Comparison of ENCODE assay signal across 8 cellular contexts in the genomic region with DNA sequence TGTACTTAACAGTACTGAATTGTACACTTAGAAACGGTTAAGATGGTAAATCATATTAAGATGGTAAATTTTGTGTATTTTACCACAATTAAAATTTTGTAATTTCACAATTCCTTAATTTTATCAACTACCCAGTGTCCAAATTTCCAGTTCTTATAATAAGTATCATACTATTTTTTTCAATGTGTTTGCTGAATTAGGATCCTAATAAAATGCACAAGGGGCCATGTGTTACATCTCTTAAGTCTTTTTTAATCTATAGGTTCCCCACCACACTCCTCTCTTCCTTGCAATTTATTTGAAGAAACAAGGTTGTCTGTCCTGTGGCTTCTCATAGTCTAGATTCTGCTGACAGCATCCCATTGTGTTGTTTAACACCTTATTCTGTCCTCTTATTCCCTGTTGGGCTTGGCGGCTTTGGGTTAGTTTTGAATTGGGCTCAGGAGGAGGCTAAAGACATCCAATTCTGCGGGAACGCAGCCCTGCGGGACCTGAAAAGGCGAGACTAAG. TPM values are rescaled to one million over a fixed set of nuclear protein-coding genes. Genes with fewer than 3 reads are reported as not detected.
A peak's percentile ranks its signal among the peaks of the same experiment; 100 is the strongest.
DNase-seq lines count a peak whose midpoint lies in the region; ATAC-seq, FAIRE-seq and TF ChIP-seq lines count a peak whose summit lies in the region.

No MANE protein-coding gene starts in this region.

- TF ChIP-seq POLR2A in H1 (IDR thresholded peaks at IDR 0.05; ENCODE audit: control extremely low read depth in 1 of 2, low read depth in 2 of 2, low read length in 2 of 2), result no peak

- H3K4me1 ChIP-seq in Loucy (ENCODE audit: insufficient read depth, low read length, poor library complexity, severe bottlenecking) (peaks cover 17% of the 10 kb centered on the region), H1 (replicated peaks in 1 of 4; ENCODE audit: control insufficient read depth in 3 of 4, insufficient read depth in 4 of 4, low read length in 3 of 4) (no peaks in the 10 kb centered on the region), parathyroid adenoma (no peaks in the 10 kb centered on the region)

- H2BK120ac ChIP-seq in H1 (replicated peaks; ENCODE audit: low read depth, low read length), result peak overlapping the region; percentile 43

- H2BK12ac ChIP-seq in H1 (ENCODE audit: low read depth, low read length), result peak overlapping the region; percentile 92; the same call in 1 of the 2 replicates

- DNase-seq in AG04450 (ENCODE audit: low read depth, low spot score), result no peak
- DNase-seq in H1 (ENCODE audit: low read depth in 1 of 2, low spot score in 2 of 2), result no peak
- DNase-seq in Kasumi-1 (lab: John Stamatoyannopoulos, UW), result no peak
- no peak for DNase-seq in globus pallidus (ENCODE audit: low spot score)
- no peak for DNase-seq in cortex of kidney (lab: John Stamatoyannopoulos, UW)

- H3K23ac ChIP-seq in H1 (ENCODE audit: insufficient read length), result no peak overlapping the region

- H3K9ac ChIP-seq in Loucy (ENCODE audit: low read depth, low read length, poor library complexity, severe bottlenecking) (peak overlapping the region; percentile 84), H1 (replicated peaks in 1 of 4; ENCODE audit: extremely low read depth in 1 of 4, low read depth in 3 of 4, low read length in 3 of 4) (peak overlapping the region; percentile 83 to 97 (median 92)), parathyroid adenoma (peak overlapping the region; percentile 84)

- H3K27me3 ChIP-seq in AG04450 (ENCODE audit: control insufficient read depth, insufficient read depth, low read length), result no peaks in the 10 kb centered on the region
- no peaks in the 10 kb centered on the region for H3K27me3 ChIP-seq in Loucy (ENCODE audit: insufficient read depth, low read length, poor library complexity, severe bottlenecking)
- H3K27me3 ChIP-seq in H1 (replicated peaks in 1 of 4; ENCODE audit: control insufficient read depth in 3 of 4, extremely low read depth in 1 of 4, insufficient read depth in 3 of 4, low read length in 3 of 4), result no peaks in the 10 kb centered on the region
- no peaks in the 10 kb centered on the region for H3K27me3 ChIP-seq in parathyroid adenoma (ENCODE audit: control insufficient read depth, insufficient read depth, low read length)

- peak overlapping the region; percentile 60 for H3K18ac ChIP-seq in H1 (ENCODE audit: extremely low read depth, low read length)

- H4K5ac ChIP-seq in H1 (ENCODE audit: insufficient read length, low read depth, low read length), result peak overlapping the region; percentile 72

- H3K27ac ChIP-seq in AG04450 (ENCODE audit: low read depth, low read length), result peak overlapping the region; percentile 99
- peak overlapping the region; percentile 97 for H3K27ac ChIP-seq in H1 (ENCODE audit: low read depth, low read length)
- H3K27ac ChIP-seq in parathyroid adenoma, result peak overlapping the region; percentile 97

- H3K79me2 ChIP-seq in Loucy (ENCODE audit: insufficient read depth, low read length) (peaks cover 36% of the 10 kb centered on the region), H1 (ENCODE audit: control insufficient read depth in 1 of 2, insufficient read depth in 2 of 2, low read length in 2 of 2) (peaks cover 6 to 43% of the 10 kb centered on the region in 2 experiments; a peak in 3 of 4 replicates), parathyroid adenoma (peaks cover 16% of the 10 kb centered on the region)

- H2BK15ac ChIP-seq in H1 (ENCODE audit: low read length), result no peak overlapping the region

- H4K8ac ChIP-seq in H1 (ENCODE audit: extremely low read depth, insufficient read depth, low read length), result peak overlapping the region; percentile 98; the same call in 1 of the 2 replicates

- POLR2A ChIA-PET in AG04450 (lab: Yijun Ruan, JAX) (interaction anchor here (0.6 to 1.7 kb wide), 3 partner anchors 25 to 864 kb away, joined by 3 to 8 read pairs (median 3); a partner anchor contains a TSS), H1 (lab: Charles Lee; ENCODE audit: partially characterized antibody) (interaction anchor here (0.9 to 2.2 kb wide), 13 partner anchors 7 to 903 kb away, joined by 3 to 7 read pairs (median 4); no protein-coding TSS in a partner anchor)

- no peak overlapping the region for H2BK20ac ChIP-seq in H1 (ENCODE audit: low read length)

- H3K4me2 ChIP-seq in Loucy (ENCODE audit: low read depth, low read length, poor library complexity, severe bottlenecking) (peak overlapping the region; percentile 90), H1 (ENCODE audit: insufficient read depth in 1 of 2, low read depth in 2 of 2, low read length in 2 of 2) (peak overlapping the region; percentile 87 to 91), parathyroid adenoma (ENCODE audit: low read length) (peak overlapping the region; percentile 93)

- WGBS in H1 (ENCODE audit: extremely low coverage in 1 of 2, insufficient coverage in 1 of 2, insufficient read length in 1 of 2, insufficient replicate concordance in 2 of 2, low coverage in 1 of 2, low lambda C conversion rate in 2 of 2, missing lambda C conversion rate in 1 of 2), 2 experiments, result 31% methylated on average over 6 of the region's 6 CpGs; no CpG with 5 or more reads in 1 of the 2 experiments

- no peak for TF ChIP-seq RAD21 in H1 (IDR thresholded peaks at IDR 0.05 in 1 of 2, conservative IDR thresholded peaks at IDR 0.05 in 1 of 2; ENCODE audit: low read depth in 2 of 2, low read length in 2 of 2)

- H2BK5ac ChIP-seq in H1 (ENCODE audit: low read depth, low read length), result peak overlapping the region; percentile 93

- TF ChIP-seq CTCF in AG04450 (IDR thresholded peaks at IDR 0.05; ENCODE audit: low read depth, low read length) (no peak), Loucy (conservative IDR thresholded peaks at IDR 0.05; ENCODE audit: low read length) (no peak), H1 (IDR thresholded peaks at IDR 0.05; ENCODE audit: control extremely low read depth in 1 of 3, insufficient read depth in 1 of 3, low read depth in 1 of 3, low read length in 3 of 3) (no peak), parathyroid adenoma (IDR thresholded peaks at IDR 0.05) (no peak)

- no peak overlapping the region for H3K56ac ChIP-seq in H1 (replicated peaks; ENCODE audit: insufficient read length, low read depth, low read length)

- H3K4ac ChIP-seq in H1 (replicated peaks; ENCODE audit: insufficient read length, low read depth, low read length), result peak overlapping the region; percentile 91

- no peak for FAIRE-seq in H1 (lab: Jason Lieb, UNC)

- peak overlapping the region; percentile 85 for H2AFZ ChIP-seq in Loucy (ENCODE audit: low read length)
- H2AFZ ChIP-seq in H1 (ENCODE audit: low read length), result no peak overlapping the region
- H2AFZ ChIP-seq in parathyroid adenoma, result peak overlapping the region; percentile 90

- H3K23me2 ChIP-seq in H1 (ENCODE audit: low read depth, low read length), result peaks cover 5% of the 10 kb centered on the region; the same call in 1 of the 2 replicates

- peak overlapping the region; percentile 54 for H4K91ac ChIP-seq in H1 (replicated peaks; ENCODE audit: insufficient read length, low read length)

- peak; percentile 27 for ATAC-seq in GM21360 (IDR thresholded peaks at IDR 0.05; ENCODE audit: unreplicated experiment)

- no peaks in the 10 kb centered on the region for H3K36me3 ChIP-seq in Loucy (ENCODE audit: insufficient read depth, low read length)
- H3K36me3 ChIP-seq in H1 (ENCODE audit: control insufficient read depth in 2 of 4, insufficient read depth in 4 of 4, low read length in 3 of 4), result no peaks in the 10 kb centered on the region
- H3K36me3 ChIP-seq in parathyroid adenoma (ENCODE audit: control insufficient read depth, insufficient read depth, low read length), result no peaks in the 10 kb centered on the region

- H3K9me2 ChIP-seq in Loucy (replicated peaks; ENCODE audit: low read depth, low read length), result no peaks in the 10 kb centered on the region

- H2AK5ac ChIP-seq in H1 (ENCODE audit: low read depth, low read length), result 0 out of 2 replicates have a peak overlapping the region, but pooled peaks have one; percentile 53

- H3K14ac ChIP-seq in H1 (ENCODE audit: insufficient read length), result no peak overlapping the region

- H4K20me1 ChIP-seq in Loucy (ENCODE audit: insufficient read depth, low read length, poor library complexity, severe bottlenecking) (peaks cover 5% of the 10 kb centered on the region), H1 (replicated peaks in 1 of 2; ENCODE audit: control insufficient read depth in 1 of 2, insufficient read depth in 2 of 2, low read length in 2 of 2) (peaks cover 2 to 3% of the 10 kb centered on the region in 2 experiments)

- peaks cover under 1% of the 10 kb centered on the region; the same call in 1 of the 2 replicates for H3K79me1 ChIP-seq in H1 (ENCODE audit: low read depth, low read length)

- no peak for TF ChIP-seq EP300 in H1 (IDR thresholded peaks at IDR 0.05; ENCODE audit: borderline replicate concordance in 1 of 2, low read depth in 2 of 2, low read length in 2 of 2)

- CTCF ChIA-PET in AG04450 (lab: Charles Lee) (no interaction called here), H1 (lab: Charles Lee; ENCODE audit: partially characterized antibody) (no interaction called here)

- peak overlapping the region; percentile 59 for H3K4me3 ChIP-seq in AG04450 (ENCODE audit: low read depth, low read length)
- peak overlapping the region; percentile 87 for H3K4me3 ChIP-seq in Loucy (ENCODE audit: low read length, poor library complexity, severe bottlenecking)
- peak overlapping the region; percentile 64 to 98 (median 80) for H3K4me3 ChIP-seq in H1 (ENCODE audit: extremely low read depth in 1 of 4, insufficient read depth in 2 of 4, low read depth in 3 of 4, low read length in 4 of 4)
- H3K4me3 ChIP-seq in parathyroid adenoma (ENCODE audit: low read depth, low read length), result peak overlapping the region; percentile 74

- H3K9me3 ChIP-seq in AG04450 (ENCODE audit: control insufficient read depth, insufficient read depth, low read length) (no peaks in the 10 kb centered on the region), Loucy (ENCODE audit: insufficient read depth, low read depth, low read length) (no peaks in the 10 kb centered on the region), H1 (ENCODE audit: insufficient read depth in 2 of 2, low read depth in 1 of 2, low read length in 1 of 2) (no peaks in the 10 kb centered on the region), parathyroid adenoma (ENCODE audit: control insufficient read depth, low read length) (no peaks in the 10 kb centered on the region)

- no peaks in the 10 kb centered on the region for H3F3A ChIP-seq in Loucy (ENCODE audit: low read depth)

RNA-seq across cellular contexts. Expression of a gene that starts 0.5 kb away (rescaled TPM):
- polyA plus RNA-seq in AG04450 (2011; rRNA removed) (14.5 and 16.2 TPM in 2 replicates), H1 (2011; rRNA removed) (2.7 and 2.9 TPM in 2 replicates)
- polyA minus RNA-seq in AG04450 (2011; rRNA and poly(A)+ RNA removed), result 10.3 and 13.8 TPM in 2 replicates
- total RNA-seq in H1 (2021; fragmentation: NEBNext Ultra II Directional; extraction: Animal tissue kit (Norgen Biotek cat#: 25700)), result 20.3 and 22.8 TPM in 2 replicates
- 5.2 TPM for polyA plus RNA-seq in H1 (2011; cell fraction: cytosol; rRNA removed)
- polyA plus RNA-seq in H1 (2011; cell fraction: nucleus; rRNA removed), result 3.9 TPM
- polyA plus RNA-seq in H1 (2012, experiment 1 of 2), result 9.4 to 13.2 TPM (median 10.0 TPM) in 4 replicates
- polyA plus RNA-seq in H1 (2012, experiment 2 of 2), result 2.3 TPM
- 12.9 TPM for polyA plus RNA-seq in H1 (2013, experiment 1 of 2)
- polyA plus RNA-seq in H1 (2013, experiment 2 of 2), result 12.8 TPM
- 4.1 and 4.9 TPM in 2 replicates for polyA minus RNA-seq in H1 (2011; rRNA and poly(A)+ RNA removed)
- polyA minus RNA-seq in H1 (2011; cell fraction: cytosol; rRNA and poly(A)+ RNA removed), result 3.5 TPM
- polyA minus RNA-seq in H1 (2011; cell fraction: nucleus; rRNA and poly(A)+ RNA removed), result 6.3 TPM

RNA-seq across cellular contexts. Expression of a gene that starts 6.4 kb away (rescaled TPM):
- polyA plus RNA-seq in AG04450 (2011; rRNA removed), result 9.5 and 11.7 TPM in 2 replicates
- 11.2 and 15.2 TPM in 2 replicates for polyA minus RNA-seq in AG04450 (2011; rRNA and poly(A)+ RNA removed)
- total RNA-seq in H1 (2021; fragmentation: NEBNext Ultra II Directional; extraction: Animal tissue kit (Norgen Biotek cat#: 25700)), result 32.7 and 34.0 TPM in 2 replicates
- polyA plus RNA-seq in H1 (2011; rRNA removed), result 11.4 and 17.1 TPM in 2 replicates
- polyA plus RNA-seq in H1 (2011; cell fraction: cytosol; rRNA removed), result 16.1 TPM
- polyA plus RNA-seq in H1 (2011; cell fraction: nucleus; rRNA removed), result 11.5 TPM
- polyA plus RNA-seq in H1 (2012, experiment 1 of 2), result 20.6 to 31.3 TPM (median 24.7 TPM) in 4 replicates
- polyA plus RNA-seq in H1 (2012, experiment 2 of 2), result 3.2 TPM
- polyA plus RNA-seq in H1 (2013, experiment 1 of 2), result 14.0 TPM
- polyA plus RNA-seq in H1 (2013, experiment 2 of 2), result 12.9 TPM
- polyA minus RNA-seq in H1 (2011; rRNA and poly(A)+ RNA removed), result 34.7 and 44.3 TPM in 2 replicates
- 21.4 TPM for polyA minus RNA-seq in H1 (2011; cell fraction: cytosol; rRNA and poly(A)+ RNA removed)
- polyA minus RNA-seq in H1 (2011; cell fraction: nucleus; rRNA and poly(A)+ RNA removed), result 32.1 TPM
